7 cellular contexts compared by ENCODE assay signal in genomic region chrY:12490810-12491209, GRCh38.
DNase-seq lines count a peak whose midpoint lies in the region; ATAC-seq and TF ChIP-seq lines count a peak whose summit lies in the region.
"Not testable (repeated sequence)": the region's sequence is repeated elsewhere in the genome, so short reads cannot be mapped to it uniquely, and the experiment has no call there.

No MANE protein-coding gene starts in this region.

- TF ChIP-seq CTCF in epithelial cell of esophagus (IDR thresholded peaks at IDR 0.05; ENCODE audit: insufficient read depth, low read depth, low read length, missing control alignments) = not testable (repeated sequence)

- H3K27me3 Mint-ChIP-seq in T-helper 17 cell; activated naive CD4-positive, alpha-beta T cell treated with anti-CD3 and anti-CD28 coated beads, Interleukin-2, amount 10 ng/mL, durations not matched to agents 7 days and 5 days; naive thymus-derived CD4-positive, alpha-beta T cell: not testable (repeated sequence)

- H3K4me1 ChIP-seq in naive thymus-derived CD4-positive, alpha-beta T cell (ENCODE audit: control insufficient read depth in 2 of 2, insufficient read depth in 2 of 2, low read length in 2 of 2) = not testable (repeated sequence)

- POLR2A ChIA-PET in naive thymus-derived CD4-positive, alpha-beta T cell (lab: Charles Lee) = not testable (repeated sequence)

- not testable (repeated sequence) for H3K4me3 Mint-ChIP-seq in T-helper 17 cell; activated naive CD4-positive, alpha-beta T cell treated with anti-CD3 and anti-CD28 coated beads, Interleukin-2, amount 10 ng/mL, durations not matched to agents 7 days and 5 days
- peak overlapping the region in 1 of 10 donors; percentile 42 for H3K4me3 Mint-ChIP-seq in naive thymus-derived CD4-positive, alpha-beta T cell

- intact Hi-C loops in naive thymus-derived CD4-positive, alpha-beta T cell (cut with micrococcal nuclease) = not testable (repeated sequence)

- H3K27ac ChIP-seq in naive thymus-derived CD4-positive, alpha-beta T cell (ENCODE audit: low read depth, low read length) = not testable (repeated sequence)

- H3K36me3 ChIP-seq in naive thymus-derived CD4-positive, alpha-beta T cell (ENCODE audit: control insufficient read depth in 2 of 3, insufficient read depth in 3 of 3, low read length in 3 of 3) = not testable (repeated sequence)

- not testable (repeated sequence) for H3K36me3 Mint-ChIP-seq in T-helper 17 cell (ENCODE audit: low read depth); activated naive CD4-positive, alpha-beta T cell treated with anti-CD3 and anti-CD28 coated beads, Interleukin-2, amount 10 ng/mL, durations not matched to agents 7 days and 5 days; naive thymus-derived CD4-positive, alpha-beta T cell

- H3K4me3 ChIP-seq in epithelial cell of esophagus (ENCODE audit: low read length); naive thymus-derived CD4-positive, alpha-beta T cell (ENCODE audit: low read length): not testable (repeated sequence)

- CTCF ChIA-PET in activated naive CD4-positive, alpha-beta T cell treated with anti-CD3 and anti-CD28 coated beads, Interleukin-2, amount 10 ng/mL, durations not matched to agents 7 days and 5 days (lab: Charles Lee); naive thymus-derived CD4-positive, alpha-beta T cell (lab: Charles Lee): not testable (repeated sequence)

- not testable (repeated sequence) for H3K4me1 Mint-ChIP-seq in T-helper 17 cell; activated naive CD4-positive, alpha-beta T cell treated with anti-CD3 and anti-CD28 coated beads, Interleukin-2, amount 10 ng/mL, durations not matched to agents 7 days and 5 days; naive thymus-derived CD4-positive, alpha-beta T cell

- H3K27ac Mint-ChIP-seq in T-helper 17 cell; naive thymus-derived CD4-positive, alpha-beta T cell: not testable (repeated sequence)
- peak overlapping the region; percentile 64 for H3K27ac Mint-ChIP-seq in activated naive CD4-positive, alpha-beta T cell treated with anti-CD3 and anti-CD28 coated beads, Interleukin-2, amount 10 ng/mL, durations not matched to agents 7 days and 5 days

- not testable (repeated sequence) for H3K9me3 Mint-ChIP-seq in activated naive CD4-positive, alpha-beta T cell treated with anti-CD3 and anti-CD28 coated beads, Interleukin-2, amount 10 ng/mL, durations not matched to agents 7 days and 5 days; naive thymus-derived CD4-positive, alpha-beta T cell

- ATAC-seq in T-helper 17 cell = peak; percentile 47
- peak; percentile 31 for ATAC-seq in naive thymus-derived CD4-positive, alpha-beta T cell

- not testable (repeated sequence) for H3K9me3 ChIP-seq in T-helper 17 cell (ENCODE audit: control insufficient read depth, low read length, poor library complexity, severe bottlenecking); naive thymus-derived CD4-positive, alpha-beta T cell (ENCODE audit: control insufficient read depth in 2 of 3, low read length in 3 of 3)

- DNase-seq in AG20443 (ENCODE audit: low spot score) (peak; percentile 69), ELR (ENCODE audit: low read depth) (peak; percentile 67), HT1080 (ENCODE audit: low read depth) (peak; percentile 72), epithelial cell of esophagus (ENCODE audit: low read depth) (peak; percentile 67)
- DNase-seq in T-helper 17 cell; activated naive CD4-positive, alpha-beta T cell treated with anti-CD3 and anti-CD28 coated beads, Interleukin-2, amount 10 ng/mL, durations not matched to agents 7 days and 5 days; naive thymus-derived CD4-positive, alpha-beta T cell: not testable (repeated sequence)

- not testable (repeated sequence) for H3K27me3 ChIP-seq in naive thymus-derived CD4-positive, alpha-beta T cell (ENCODE audit: control insufficient read depth in 2 of 2, insufficient read depth in 2 of 2, low read length in 2 of 2)
